1 cellular context compared by ENCODE assay signal in the genomic region with DNA sequence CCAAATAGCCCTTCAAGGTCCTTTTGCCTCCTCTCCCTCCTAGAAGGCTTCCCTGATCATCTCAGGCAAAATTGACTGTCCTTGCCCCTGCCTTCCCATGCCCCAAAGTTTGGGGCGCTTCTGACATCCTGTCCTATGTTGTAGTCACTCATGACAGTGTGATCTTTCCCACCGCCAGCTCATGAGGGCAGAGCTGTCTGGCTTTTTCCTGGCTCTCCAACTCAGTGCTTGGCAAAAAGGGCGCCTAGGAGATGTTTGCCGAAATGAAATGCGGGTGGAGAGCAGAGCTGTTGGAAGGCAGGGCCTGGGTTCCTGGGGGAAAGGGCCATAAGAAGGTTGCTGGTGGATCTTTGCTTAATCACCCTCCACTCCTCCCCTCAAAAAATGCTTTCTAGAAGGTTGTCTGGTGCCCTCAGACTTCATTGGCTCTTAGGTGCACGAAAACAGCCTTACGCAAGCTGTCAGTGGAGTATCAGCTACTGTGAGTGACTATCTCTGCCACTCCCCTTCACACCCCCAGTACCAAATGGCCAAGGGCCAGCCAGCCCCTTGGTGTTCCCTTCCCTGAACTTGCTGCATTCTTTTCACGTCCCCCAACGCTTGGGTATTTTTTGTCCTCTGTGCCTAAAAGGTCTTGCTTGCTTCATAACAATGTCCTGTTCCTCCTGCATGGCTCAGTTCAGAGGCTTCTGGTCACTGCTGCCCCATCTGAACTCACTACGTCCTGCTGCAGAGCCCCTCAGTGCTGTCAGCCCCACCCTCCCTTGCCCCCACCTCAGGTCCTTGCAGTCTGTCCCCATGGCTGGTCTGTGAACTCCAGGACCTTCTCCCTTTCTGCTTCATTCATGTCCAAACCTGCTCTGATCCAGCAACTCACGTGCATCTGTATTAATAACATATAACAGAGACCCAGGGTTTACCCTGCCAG.
TF ChIP-seq lines count a peak whose summit lies in the region.

No MANE protein-coding gene starts in this region.

TF ChIP-seq in SK-N-SH, 30 proteins besides CTCF, POLR2A, EP300 and RAD21:
- TF ChIP-seq MXI1 (IDR thresholded peaks at IDR 0.05; ENCODE audit: low read depth, low read length) (no peak), CHD2 (IDR thresholded peaks at IDR 0.05; ENCODE audit: low read length, partially characterized antibody) (no peak), MEF2A (IDR thresholded peaks at IDR 0.05; ENCODE audit: borderline replicate concordance, low read depth) (no peak), TEAD4 (IDR thresholded peaks at IDR 0.05; ENCODE audit: borderline replicate concordance, insufficient read depth) (no peak), RFX5 (IDR thresholded peaks at IDR 0.05; ENCODE audit: low read length) (no peak), RCOR1 (IDR thresholded peaks at IDR 0.05; ENCODE audit: low read length) (no peak)
- TF ChIP-seq, protein P1, sequence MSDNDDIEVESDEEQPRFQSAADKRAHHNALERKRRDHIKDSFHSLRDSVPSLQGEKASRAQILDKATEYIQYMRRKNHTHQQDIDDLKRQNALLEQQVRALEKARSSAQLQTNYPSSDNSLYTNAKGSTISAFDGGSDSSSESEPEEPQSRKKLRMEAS (IDR thresholded peaks at IDR 0.05; ENCODE audit: low read depth) = no peak
